1 cellular context compared by ENCODE assay signal in genomic region chr5:66643383-66643782, GRCh38.
A peak's percentile ranks its signal among the peaks of the same experiment; 100 is the strongest.
TF ChIP-seq lines count a peak whose summit lies in the region.

No MANE protein-coding gene starts in this region.

TF ChIP-seq in HEK293, 187 proteins besides CTCF, POLR2A, EP300 and RAD21 (continued from another document):
- TF ChIP-seq ZNF704 (tag by site-specific recombination; IDR thresholded peaks at IDR 0.05), result no peak
- TF ChIP-seq FEZF1 (tag by site-specific recombination; IDR thresholded peaks at IDR 0.05), result 0 out of 2 replicates have a peak, but pooled peaks have one; percentile 28
- no peak for TF ChIP-seq ZNF292 (tag by site-specific recombination; IDR thresholded peaks at IDR 0.05; ENCODE audit: borderline replicate concordance, low read depth)
- peak; percentile 78 for TF ChIP-seq ZNF335 (tag by site-specific recombination; conservative IDR thresholded peaks at IDR 0.05)
- TF ChIP-seq, protein P1, sequence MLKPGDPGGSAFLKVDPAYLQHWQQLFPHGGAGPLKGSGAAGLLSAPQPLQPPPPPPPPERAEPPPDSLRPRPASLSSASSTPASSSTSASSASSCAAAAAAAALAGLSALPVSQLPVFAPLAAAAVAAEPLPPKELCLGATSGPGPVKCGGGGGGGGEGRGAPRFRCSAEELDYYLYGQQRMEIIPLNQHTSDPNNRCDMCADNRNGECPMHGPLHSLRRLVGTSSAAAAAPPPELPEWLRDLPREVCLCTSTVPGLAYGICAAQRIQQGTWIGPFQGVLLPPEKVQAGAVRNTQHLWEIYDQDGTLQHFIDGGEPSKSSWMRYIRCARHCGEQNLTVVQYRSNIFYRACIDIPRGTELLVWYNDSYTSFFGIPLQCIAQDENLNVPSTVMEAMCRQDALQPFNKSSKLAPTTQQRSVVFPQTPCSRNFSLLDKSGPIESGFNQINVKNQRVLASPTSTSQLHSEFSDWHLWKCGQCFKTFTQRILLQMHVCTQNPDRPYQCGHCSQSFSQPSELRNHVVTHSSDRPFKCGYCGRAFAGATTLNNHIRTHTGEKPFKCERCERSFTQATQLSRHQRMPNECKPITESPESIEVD (tag by site-specific recombination; IDR thresholded peaks at IDR 0.05), result peak; percentile 71
- no peak for TF ChIP-seq ZNF155 (tag by site-specific recombination; IDR thresholded peaks at IDR 0.05)
- TF ChIP-seq PRDM1 (tag by site-specific recombination; IDR thresholded peaks at IDR 0.05), result peak; percentile 80
- TF ChIP-seq, protein P2, sequence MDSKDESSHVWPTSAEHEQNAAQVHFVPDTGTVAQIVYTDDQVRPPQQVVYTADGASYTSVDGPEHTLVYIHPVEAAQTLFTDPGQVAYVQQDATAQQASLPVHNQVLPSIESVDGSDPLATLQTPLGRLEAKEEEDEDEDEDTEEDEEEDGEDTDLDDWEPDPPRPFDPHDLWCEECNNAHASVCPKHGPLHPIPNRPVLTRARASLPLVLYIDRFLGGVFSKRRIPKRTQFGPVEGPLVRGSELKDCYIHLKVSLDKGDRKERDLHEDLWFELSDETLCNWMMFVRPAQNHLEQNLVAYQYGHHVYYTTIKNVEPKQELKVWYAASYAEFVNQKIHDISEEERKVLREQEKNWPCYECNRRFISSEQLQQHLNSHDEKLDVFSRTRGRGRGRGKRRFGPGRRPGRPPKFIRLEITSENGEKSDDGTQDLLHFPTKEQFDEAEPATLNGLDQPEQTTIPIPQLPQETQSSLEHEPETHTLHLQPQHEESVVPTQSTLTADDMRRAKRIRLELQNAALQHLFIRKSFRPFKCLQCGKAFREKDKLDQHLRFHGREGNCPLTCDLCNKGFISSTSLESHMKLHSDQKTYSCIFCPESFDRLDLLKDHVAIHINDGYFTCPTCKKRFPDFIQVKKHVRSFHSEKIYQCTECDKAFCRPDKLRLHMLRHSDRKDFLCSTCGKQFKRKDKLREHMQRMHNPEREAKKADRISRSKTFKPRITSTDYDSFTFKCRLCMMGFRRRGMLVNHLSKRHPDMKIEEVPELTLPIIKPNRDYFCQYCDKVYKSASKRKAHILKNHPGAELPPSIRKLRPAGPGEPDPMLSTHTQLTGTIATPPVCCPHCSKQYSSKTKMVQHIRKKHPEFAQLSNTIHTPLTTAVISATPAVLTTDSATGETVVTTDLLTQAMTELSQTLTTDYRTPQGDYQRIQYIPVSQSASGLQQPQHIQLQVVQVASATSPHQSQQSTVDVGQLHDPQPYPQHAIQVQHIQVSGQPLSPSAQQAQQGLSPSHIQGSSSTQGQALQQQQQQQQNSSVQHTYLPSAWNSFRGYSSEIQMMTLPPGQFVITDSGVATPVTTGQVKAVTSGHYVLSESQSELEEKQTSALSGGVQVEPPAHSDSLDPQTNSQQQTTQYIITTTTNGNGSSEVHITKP (tag by site-specific recombination; IDR thresholded peaks at IDR 0.05), result 0 out of 2 replicates have a peak, but pooled peaks have one; percentile 19
- TF ChIP-seq EGR2 (tag by site-specific recombination; IDR thresholded peaks at IDR 0.05; ENCODE audit: low read depth), result no peak
